ENCODE assay signal across 1 cellular context in genomic region chr7:128940494-128941322, GRCh38.
A peak's percentile ranks its signal among the peaks of the same experiment; 100 is the strongest.
TF ChIP-seq lines count a peak whose summit lies in the region.

No MANE protein-coding gene starts in this region.

TF ChIP-seq in GM12878, 131 proteins besides CTCF, POLR2A, EP300 and RAD21 (continued from another document and continues in another):
- TF ChIP-seq ZBTB11 (CRISPR knock-in tag; IDR thresholded peaks at IDR 0.05) (no peak), ZNF274 (IDR thresholded peaks at IDR 0.05; ENCODE audit: insufficient read depth, insufficient read length) (no peak), ATF7 (IDR thresholded peaks at IDR 0.05; ENCODE audit: low read depth) (0 out of 2 replicates have a peak, but pooled peaks have one; percentile 16), GATAD2B (conservative IDR thresholded peaks at IDR 0.05; ENCODE audit: low read depth) (peak; percentile 80), ZSCAN29 (IDR thresholded peaks at IDR 0.05) (no peak), RAD51 (IDR thresholded peaks at IDR 0.05) (no peak), CEBPZ (IDR thresholded peaks at IDR 0.05; ENCODE audit: low read depth, low read length) (no peak), MLLT1 (IDR thresholded peaks at IDR 0.05) (0 out of 2 replicates have a peak, but pooled peaks have one; percentile 20), E4F1 (IDR thresholded peaks at IDR 0.05; ENCODE audit: borderline replicate concordance, partially characterized antibody) (no peak), USF2 (IDR thresholded peaks at IDR 0.05; ENCODE audit: borderline replicate concordance, low read depth, low read length) (no peak; the same call in 1 of the 2 replicates), IRF3 (IDR thresholded peaks at IDR 0.05) (0 out of 2 replicates have a peak, but pooled peaks have one; percentile 5), PAX8 (IDR thresholded peaks at IDR 0.05) (no peak), PAX5 (IDR thresholded peaks at IDR 0.05; ENCODE audit: borderline replicate concordance, low read depth, low read length) (peak; percentile 90), KAT2A (conservative IDR thresholded peaks at IDR 0.05; ENCODE audit: control insufficient read depth, low read depth, low read length) (no peak), BRCA1 (IDR thresholded peaks at IDR 0.05; ENCODE audit: low read depth, low read length) (no peak), IRF4 (IDR thresholded peaks at IDR 0.05; ENCODE audit: low read depth, low read length) (peak; percentile 80), CEBPB (IDR thresholded peaks at IDR 0.05; ENCODE audit: borderline replicate concordance in 1 of 2, low read depth in 2 of 2, low read length in 2 of 2) (no peak), DPF2 (IDR thresholded peaks at IDR 0.05) (peak; percentile 96), ESRRA (IDR thresholded peaks at IDR 0.05; ENCODE audit: low read length) (no peak), NR2F1 (conservative IDR thresholded peaks at IDR 0.05) (peak; percentile 66), YBX1 (IDR thresholded peaks at IDR 0.05) (no peak), RB1 (IDR thresholded peaks at IDR 0.05; ENCODE audit: borderline replicate concordance) (0 out of 2 replicates have a peak, but pooled peaks have one; percentile 7), YY1 (IDR thresholded peaks at IDR 0.05; ENCODE audit: low read depth, low read length) (peak; percentile 34; the same call in 1 of the 2 replicates), TAF1 (IDR thresholded peaks at IDR 0.05; ENCODE audit: borderline replicate concordance, low read depth, low read length) (peak; percentile 49; the same call in 1 of the 2 replicates), SUZ12 (IDR thresholded peaks at IDR 0.05; ENCODE audit: unreplicated experiment) (no peak), CREB1 (IDR thresholded peaks at IDR 0.05; ENCODE audit: low read depth) (no peak), MYB (IDR thresholded peaks at IDR 0.05; ENCODE audit: borderline replicate concordance, low read depth, low read length) (no peak), SKIL (IDR thresholded peaks at IDR 0.05; ENCODE audit: low read depth, poor library complexity, severe bottlenecking) (peak; percentile 52), POU2F2 (IDR thresholded peaks at IDR 0.05; ENCODE audit: borderline replicate concordance, low read depth, low read length) (peak; percentile 79; the same call in 2 of the 3 replicates), NFXL1 (IDR thresholded peaks at IDR 0.05; ENCODE audit: borderline replicate concordance) (no peak), FOS (IDR thresholded peaks at IDR 0.05; ENCODE audit: borderline replicate concordance, extremely low read depth, insufficient read length) (no peak), CHD2 (IDR thresholded peaks at IDR 0.05; ENCODE audit: borderline replicate concordance, low read depth, low read length) (peak; percentile 57; the same call in 1 of the 2 replicates), SREBF2 (IDR thresholded peaks at IDR 0.05; ENCODE audit: low read length) (no peak)
- TF ChIP-seq, protein P1, sequence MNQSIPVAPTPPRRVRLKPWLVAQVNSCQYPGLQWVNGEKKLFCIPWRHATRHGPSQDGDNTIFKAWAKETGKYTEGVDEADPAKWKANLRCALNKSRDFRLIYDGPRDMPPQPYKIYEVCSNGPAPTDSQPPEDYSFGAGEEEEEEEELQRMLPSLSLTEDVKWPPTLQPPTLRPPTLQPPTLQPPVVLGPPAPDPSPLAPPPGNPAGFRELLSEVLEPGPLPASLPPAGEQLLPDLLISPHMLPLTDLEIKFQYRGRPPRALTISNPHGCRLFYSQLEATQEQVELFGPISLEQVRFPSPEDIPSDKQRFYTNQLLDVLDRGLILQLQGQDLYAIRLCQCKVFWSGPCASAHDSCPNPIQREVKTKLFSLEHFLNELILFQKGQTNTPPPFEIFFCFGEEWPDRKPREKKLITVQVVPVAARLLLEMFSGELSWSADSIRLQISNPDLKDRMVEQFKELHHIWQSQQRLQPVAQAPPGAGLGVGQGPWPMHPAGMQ (IDR thresholded peaks at IDR 0.05; ENCODE audit: borderline replicate concordance): no peak
- TF ChIP-seq, protein P2, sequence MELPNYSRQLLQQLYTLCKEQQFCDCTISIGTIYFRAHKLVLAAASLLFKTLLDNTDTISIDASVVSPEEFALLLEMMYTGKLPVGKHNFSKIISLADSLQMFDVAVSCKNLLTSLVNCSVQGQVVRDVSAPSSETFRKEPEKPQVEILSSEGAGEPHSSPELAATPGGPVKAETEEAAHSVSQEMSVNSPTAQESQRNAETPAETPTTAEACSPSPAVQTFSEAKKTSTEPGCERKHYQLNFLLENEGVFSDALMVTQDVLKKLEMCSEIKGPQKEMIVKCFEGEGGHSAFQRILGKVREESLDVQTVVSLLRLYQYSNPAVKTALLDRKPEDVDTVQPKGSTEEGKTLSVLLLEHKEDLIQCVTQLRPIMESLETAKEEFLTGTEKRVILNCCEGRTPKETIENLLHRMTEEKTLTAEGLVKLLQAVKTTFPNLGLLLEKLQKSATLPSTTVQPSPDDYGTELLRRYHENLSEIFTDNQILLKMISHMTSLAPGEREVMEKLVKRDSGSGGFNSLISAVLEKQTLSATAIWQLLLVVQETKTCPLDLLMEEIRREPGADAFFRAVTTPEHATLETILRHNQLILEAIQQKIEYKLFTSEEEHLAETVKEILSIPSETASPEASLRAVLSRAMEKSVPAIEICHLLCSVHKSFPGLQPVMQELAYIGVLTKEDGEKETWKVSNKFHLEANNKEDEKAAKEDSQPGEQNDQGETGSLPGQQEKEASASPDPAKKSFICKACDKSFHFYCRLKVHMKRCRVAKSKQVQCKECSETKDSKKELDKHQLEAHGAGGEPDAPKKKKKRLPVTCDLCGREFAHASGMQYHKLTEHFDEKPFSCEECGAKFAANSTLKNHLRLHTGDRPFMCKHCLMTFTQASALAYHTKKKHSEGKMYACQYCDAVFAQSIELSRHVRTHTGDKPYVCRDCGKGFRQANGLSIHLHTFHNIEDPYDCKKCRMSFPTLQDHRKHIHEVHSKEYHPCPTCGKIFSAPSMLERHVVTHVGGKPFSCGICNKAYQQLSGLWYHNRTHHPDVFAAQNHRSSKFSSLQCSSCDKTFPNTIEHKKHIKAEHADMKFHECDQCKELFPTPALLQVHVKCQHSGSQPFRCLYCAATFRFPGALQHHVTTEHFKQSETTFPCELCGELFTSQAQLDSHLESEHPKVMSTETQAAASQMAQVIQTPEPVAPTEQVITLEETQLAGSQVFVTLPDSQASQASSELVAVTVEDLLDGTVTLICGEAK (IDR thresholded peaks at IDR 0.05; ENCODE audit: borderline replicate concordance): no peak
- TF ChIP-seq, protein P3, sequence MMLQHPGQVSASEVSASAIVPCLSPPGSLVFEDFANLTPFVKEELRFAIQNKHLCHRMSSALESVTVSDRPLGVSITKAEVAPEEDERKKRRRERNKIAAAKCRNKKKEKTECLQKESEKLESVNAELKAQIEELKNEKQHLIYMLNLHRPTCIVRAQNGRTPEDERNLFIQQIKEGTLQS (IDR thresholded peaks at IDR 0.05; ENCODE audit: borderline replicate concordance, extremely low read depth, low read depth, low read length): no peak
